In the genomic region with DNA sequence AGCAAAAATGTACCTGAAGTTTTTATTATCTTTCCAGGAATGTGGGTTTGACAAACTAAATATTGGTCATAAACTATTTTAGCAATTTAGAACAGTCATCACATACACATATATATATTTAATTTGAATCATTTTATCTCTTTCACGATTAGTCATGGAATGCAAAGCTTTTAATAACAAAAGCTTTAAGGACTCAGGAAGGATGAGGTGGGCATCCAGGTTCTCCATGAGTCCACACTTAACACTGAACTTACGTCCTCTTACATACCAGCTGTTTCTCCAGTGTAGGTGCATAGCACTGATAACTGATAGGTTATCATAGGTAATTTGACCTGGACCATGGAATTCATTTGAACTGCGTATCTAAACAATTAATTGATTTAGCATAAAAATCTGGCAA, we compare ENCODE assay signal across 25 cellular contexts.
"Had no signal": no experiment of that assay in that cellular context is flagged by ENCODE, and none has a peak within 500 bp of the region (broad histone marks: within the 10 kb centered on the region; RNA-seq: fewer than 3 reads in every experiment).

No MANE protein-coding gene starts in this region.

- H3K36me3 ChIP-seq: neural progenitor cell, ovary, right lobe of liver, sigmoid colon, stomach, thoracic aorta, thyroid gland, tibial nerve, upper lobe of left lung, uterus had no signal

- ATAC-seq: natural killer cell; psoas muscle; right cardiac atrium; right lobe of liver; stimulated activated effector memory CD8-positive, alpha-beta T cell treated with anti-CD3 and anti-CD28 coated beads, Interleukin-12 subunit alpha, Interleukin-12 subunit beta, amount 100 ng/mL, for 72 hours; stimulated activated naive B cell treated with anti-CD40 and anti-IgM and Interleukin-4, amounts not matched to agents 10 μg/mL and 1 μg/mL and 100 μg/mL, for 72 hours had no signal

- FAIRE-seq: small intestine had no signal

- H3K27ac ChIP-seq: neural progenitor cell, ovary, parathyroid adenoma, psoas muscle, right lobe of liver, sigmoid colon, stomach, thoracic aorta, thyroid gland, tibial nerve, upper lobe of left lung, uterus had no signal

- H3K4me3 ChIP-seq: neural progenitor cell, ovary, psoas muscle, right lobe of liver, sigmoid colon, stomach, thoracic aorta, thyroid gland, tibial nerve, upper lobe of left lung, uterus had no signal

- DNase-seq: natural killer cell; occipital lobe; ovary; posterior cingulate gyrus; psoas muscle; right cardiac atrium; right lobe of liver; sigmoid colon; small intestine; stimulated activated CD4-positive, alpha-beta T cell treated with anti-CD3 and anti-CD28 coated beads, Interleukin-15, amount 100 ng/mL, for 24 hours; stimulated activated CD4-positive, alpha-beta T cell treated with anti-CD3 and anti-CD28 coated beads, Interleukin-2, amount 100 ng/mL, for 24 hours; stimulated activated CD4-positive, alpha-beta T cell treated with anti-CD3 and anti-CD28 coated beads, Interleukin-2, amount 100 ng/mL, for 48 hours; stimulated activated CD4-positive, alpha-beta T cell treated with anti-CD3 and anti-CD28 coated beads, Interleukin-4, amount 100 ng/mL, for 24 hours; stimulated activated naive B cell treated with anti-CD40 and anti-IgM and Interleukin-4, amounts not matched to agents 10 μg/mL and 1 μg/mL and 100 μg/mL, for 72 hours; stimulated activated naive CD4-positive, alpha-beta T cell treated with Interleukin-2 at 50 U/mL for 16 hours; stomach; thyroid gland; trophoblast cell; upper lobe of left lung; uterus had no signal

- H3K27me3 ChIP-seq: neural progenitor cell, ovary, right lobe of liver, thyroid gland, upper lobe of left lung, uterus had no signal

- H3K4me1 ChIP-seq: neural progenitor cell, parathyroid adenoma, psoas muscle, right lobe of liver, sigmoid colon, tibial nerve, upper lobe of left lung, uterus had no signal

- H3K4me2 ChIP-seq: neural progenitor cell had no signal

- H3K9ac ChIP-seq: neural progenitor cell, parathyroid adenoma had no signal

- H3K9me3 ChIP-seq: ovary, right lobe of liver, sigmoid colon, thoracic aorta, thyroid gland, uterus had no signal

- H2AFZ ChIP-seq: neural progenitor cell, parathyroid adenoma had no signal

- H3K79me2 ChIP-seq: parathyroid adenoma had no signal
